9 cellular contexts compared by ENCODE assay signal in genomic region chrX:111100191-111100590, GRCh38. TPM values are rescaled to one million over a fixed set of nuclear protein-coding genes. Genes with fewer than 3 reads are reported as not detected.
DNase-seq lines count a peak whose midpoint lies in the region; ATAC-seq and TF ChIP-seq lines count a peak whose summit lies in the region.
"Had no signal": no experiment of that assay in that cellular context is flagged by ENCODE, and none has a peak within 500 bp of the region (broad histone marks: within the 10 kb centered on the region; RNA-seq: fewer than 3 reads in every experiment).

No MANE protein-coding gene starts in this region.

- H3K36me3 ChIP-seq in tibial artery, result peaks cover 0 to 11% (median 0%) of the 10 kb centered on the region in 3 donors

- H3K9me3 Mint-ChIP-seq in HFFc6, result no peaks in the 10 kb centered on the region
- H3K9me3 Mint-ChIP-seq in activated T-cell treated with anti-CD3 and anti-CD28 coated beads, Interleukin-2, amount 50 U/mL, for 4 hours, result no peaks in the 10 kb centered on the region

- no peak overlapping the region for H3K4me3 ChIP-seq in tibial artery

- no peaks in the 10 kb centered on the region for H3K36me3 Mint-ChIP-seq in HFFc6 (ENCODE audit: low read depth)
- H3K36me3 Mint-ChIP-seq in activated T-cell treated with anti-CD3 and anti-CD28 coated beads, Interleukin-2, amount 50 U/mL, for 4 hours (ENCODE audit: insufficient read depth), result no peaks in the 10 kb centered on the region
- H3K36me3 Mint-ChIP-seq: IgD-negative memory B cell had no signal

- H3K9me3 ChIP-seq in tibial artery, result no peaks in the 10 kb centered on the region

- H3K4me3 Mint-ChIP-seq in HFFc6, result no peak overlapping the region
- no peak overlapping the region for H3K4me3 Mint-ChIP-seq in activated T-cell treated with anti-CD3 and anti-CD28 coated beads, Interleukin-2, amount 50 U/mL, for 4 hours

- DNase-seq in AG08396 (ENCODE audit: low spot score) (peak; percentile 73), GM10248 (ENCODE audit: extremely low spot score) (peak; percentile 54), HFFc6 (peak; percentile 4), NCI-H146 treated with DMSO at 0.1 percent for 48 hours (lab: John Stamatoyannopoulos, UW; ENCODE audit: unreplicated experiment) (peak; percentile 5), hepatic stellate cell (ENCODE audit: low spot score) (peak; percentile 48), tibial artery (no peak), mucosa of gallbladder (ENCODE audit: low spot score) (no peak)
- DNase-seq in activated T-cell treated with anti-CD3 and anti-CD28 coated beads, Interleukin-2, amount 50 U/mL, for 4 hours, result no peak

- H3K4me1 ChIP-seq in tibial artery, result peaks cover 0 to 21% (median 4%) of the 10 kb centered on the region in 4 donors

- no peaks in the 10 kb centered on the region for H3K27me3 ChIP-seq in tibial artery

- peaks cover 4% of the 10 kb centered on the region for H3K27me3 Mint-ChIP-seq in HFFc6 (ENCODE audit: insufficient read depth)
- H3K27me3 Mint-ChIP-seq in activated T-cell treated with anti-CD3 and anti-CD28 coated beads, Interleukin-2, amount 50 U/mL, for 4 hours (ENCODE audit: low read depth), result peaks cover 8% of the 10 kb centered on the region

- POLR2A ChIA-PET in GM10248 (lab: Yijun Ruan, JAX), result no interaction called here

- H3K27ac Mint-ChIP-seq in HFFc6, result no peak overlapping the region
- H3K27ac Mint-ChIP-seq: IgD-negative memory B cell had no signal

- intact Hi-C loops in tibial artery (cut with DNase I; ENCODE audit: low total_unique reads), result no loop called here

- peak; percentile 44 to 46 for ATAC-seq in activated T-cell treated with anti-CD3 and anti-CD28 coated beads, Interleukin-2, amount 50 U/mL, for 4 hours

- TF ChIP-seq CTCF in GM10248 (IDR thresholded peaks at IDR 0.05; ENCODE audit: control extremely low read depth, extremely low read depth, low read depth, missing control alignments) (no peak), HFFc6 (IDR thresholded peaks at IDR 0.05) (peak; percentile 65), tibial artery (IDR thresholded peaks at IDR 0.05) (peak; percentile 24 to 33)

- H3K27ac ChIP-seq in tibial artery, result no peak overlapping the region

- peaks cover 7% of the 10 kb centered on the region; the same call in 1 of the 2 replicates for H3K4me1 Mint-ChIP-seq in HFFc6 (ENCODE audit: low read depth)
- H3K4me1 Mint-ChIP-seq in activated T-cell treated with anti-CD3 and anti-CD28 coated beads, Interleukin-2, amount 50 U/mL, for 4 hours (ENCODE audit: low read depth), result peaks cover 16% of the 10 kb centered on the region

- CTCF ChIA-PET in GM10248 (lab: Yijun Ruan, JAX), result interaction anchor here (0.6 to 4.5 kb wide), 15 partner anchors 8 to 344 kb away, joined by 3 to 32 read pairs (median 4); no protein-coding TSS in a partner anchor

RNA-seq across cellular contexts. Expression of gene PAK3, which starts 4.2 kb away (rescaled TPM):
- not detected for total RNA-seq in HFFc6 (2021; fragmentation: NEBNext Ultra II Directional; extraction: Animal tissue kit (Norgen Biotek cat#: 25700))
- total RNA-seq in activated T-cell treated with anti-CD3 and anti-CD28 coated beads, Interleukin-2, amount 50 U/mL, for 4 hours, result under 1 TPM; 0.13 to 0.63 (median 0.30) TPM
- total RNA-seq in mucosa of gallbladder, result 1.0 TPM

Comparison
In these comparisons a context has a peak if more than half of its experiments do, and no peak if none do; other contexts are left out.
1. DNase-seq: peak in AG08396 (single experiment), GM10248 (single experiment), HFFc6 (single experiment), NCI-H146 treated with DMSO at 0.1 percent for 48 hours (single experiment) and hepatic stellate cell (single experiment); none in activated T-cell treated with anti-CD3 and anti-CD28 coated beads, Interleukin-2, amount 50 U/mL, for 4 hours (single experiment), tibial artery (0 of 2) and mucosa of gallbladder (single experiment).